ENCODE assay signal across 10 cellular contexts in genomic region chr9:128103589-128103962, GRCh38. TPM values are rescaled to one million over a fixed set of nuclear protein-coding genes. Genes with fewer than 3 reads are reported as not detected.
A peak's percentile ranks its signal among the peaks of the same experiment; 100 is the strongest.
DNase-seq lines count a peak whose midpoint lies in the region; ATAC-seq, FAIRE-seq and TF ChIP-seq lines count a peak whose summit lies in the region.
"Had no signal": no experiment of that assay in that cellular context is flagged by ENCODE, and none has a peak within 500 bp of the region (broad histone marks: within the 10 kb centered on the region; RNA-seq: fewer than 3 reads in every experiment).

No MANE protein-coding gene starts in this region.

- H2AFZ ChIP-seq in parathyroid adenoma (no peak overlapping the region), neural progenitor cell (replicated peaks) (no peak overlapping the region)

- H3K36me3 Mint-ChIP-seq in neural progenitor cell = peaks cover 21% of the 10 kb centered on the region

- no peaks in the 10 kb centered on the region for H3K9me3 ChIP-seq in RWPE2 (ENCODE audit: severe bottlenecking)
- no peaks in the 10 kb centered on the region for H3K9me3 ChIP-seq in parathyroid adenoma (ENCODE audit: control insufficient read depth, low read length)
- H3K9me3 ChIP-seq in neural progenitor cell (ENCODE audit: low read depth) = no peaks in the 10 kb centered on the region

- H3K9me3 Mint-ChIP-seq in neural progenitor cell = no peaks in the 10 kb centered on the region

- peaks cover 26% of the 10 kb centered on the region for H4K20me1 ChIP-seq in neural progenitor cell (ENCODE audit: low read depth)

- no peak overlapping the region for H3K4me3 ChIP-seq in RWPE2 (ENCODE audit: severe bottlenecking)
- H3K4me3 ChIP-seq in bronchial epithelial cell (ENCODE audit: low read depth, low read length) = no peak overlapping the region
- no peak overlapping the region for H3K4me3 ChIP-seq in parathyroid adenoma (ENCODE audit: low read depth, low read length)
- no peak overlapping the region for H3K4me3 ChIP-seq in neural progenitor cell

- H3K36me3 ChIP-seq in RWPE2 (ENCODE audit: low read depth) = peaks cover 56% of the 10 kb centered on the region
- peaks cover 51% of the 10 kb centered on the region for H3K36me3 ChIP-seq in bronchial epithelial cell (ENCODE audit: control insufficient read depth, insufficient read depth, low read length)
- no peaks in the 10 kb centered on the region for H3K36me3 ChIP-seq in parathyroid adenoma (ENCODE audit: control insufficient read depth, insufficient read depth, low read length)
- no peaks in the 10 kb centered on the region for H3K36me3 ChIP-seq in neural progenitor cell

- no peak for DNase-seq in RWPE2 (ENCODE audit: low spot score)
- DNase-seq in bronchial epithelial cell (ENCODE audit: low read depth) = no peak
- DNase-seq in glomerular visceral epithelial cell (ENCODE audit: extremely low spot score) = no peak
- DNase-seq in OCI-M2 (lab: John Stamatoyannopoulos, UW; ENCODE audit: unreplicated experiment) = no peak
- DNase-seq in neural progenitor cell (ENCODE audit: low spot score) = no peak
- DNase-seq in NCI-H524 (lab: John Stamatoyannopoulos, UW) = no peak

- H3K4me2 ChIP-seq in parathyroid adenoma (ENCODE audit: low read length) = peak overlapping the region; percentile 38
- no peak overlapping the region for H3K4me2 ChIP-seq in neural progenitor cell
- H3K4me2 ChIP-seq: KMS-11 had no signal

- peak; percentile 30; the same call in 2 of the 3 replicates for TF ChIP-seq CTCF in GM12872 (IDR thresholded peaks at IDR 0.05; ENCODE audit: insufficient read depth, low read depth, low read length)
- TF ChIP-seq CTCF in RWPE2 (IDR thresholded peaks at IDR 0.05; ENCODE audit: poor library complexity, severe bottlenecking) = peak; percentile 19
- peak; percentile 22 for TF ChIP-seq CTCF in bronchial epithelial cell (IDR thresholded peaks at IDR 0.05; ENCODE audit: insufficient read depth, low read length, severe bottlenecking)
- peak; percentile 20 for TF ChIP-seq CTCF in parathyroid adenoma (IDR thresholded peaks at IDR 0.05)
- TF ChIP-seq CTCF in neural progenitor cell (IDR thresholded peaks at IDR 0.05) = no peak

- peaks cover 10% of the 10 kb centered on the region for H3K4me1 ChIP-seq in RWPE2 (ENCODE audit: insufficient read depth, poor library complexity, severe bottlenecking)
- peaks cover 25% of the 10 kb centered on the region for H3K4me1 ChIP-seq in parathyroid adenoma
- peaks cover 13% of the 10 kb centered on the region for H3K4me1 ChIP-seq in neural progenitor cell

- H3K27ac Mint-ChIP-seq in neural progenitor cell = no peak overlapping the region

- H3K4me1 Mint-ChIP-seq in neural progenitor cell = peaks cover 22% of the 10 kb centered on the region

- H3K79me2 ChIP-seq in parathyroid adenoma = peaks cover 12% of the 10 kb centered on the region
- peaks cover 17% of the 10 kb centered on the region for H3K79me2 ChIP-seq in neural progenitor cell (ENCODE audit: low read depth)

- ATAC-seq in RWPE2 (ENCODE audit: low read depth) = no peak

- H3K27me3 ChIP-seq in RWPE2 (ENCODE audit: insufficient read depth, poor library complexity, severe bottlenecking) (no peaks in the 10 kb centered on the region), bronchial epithelial cell (ENCODE audit: control insufficient read depth, insufficient read depth, low read length) (no peaks in the 10 kb centered on the region), parathyroid adenoma (ENCODE audit: control insufficient read depth, insufficient read depth, low read length) (no peaks in the 10 kb centered on the region), neural progenitor cell (no peaks in the 10 kb centered on the region)

- no peak overlapping the region for H3K4me3 Mint-ChIP-seq in neural progenitor cell

- no peak overlapping the region for H3K9ac ChIP-seq in parathyroid adenoma
- H3K9ac ChIP-seq in neural progenitor cell = no peak overlapping the region
- H3K9ac ChIP-seq: KMS-11 had no signal

- H3K27me3 Mint-ChIP-seq in neural progenitor cell (ENCODE audit: insufficient read depth, low read depth) = peaks cover 4% of the 10 kb centered on the region

- H3K27ac ChIP-seq in RWPE2 (ENCODE audit: poor library complexity, severe bottlenecking) = no peak overlapping the region
- peak overlapping the region; percentile 72 for H3K27ac ChIP-seq in parathyroid adenoma
- no peak overlapping the region for H3K27ac ChIP-seq in neural progenitor cell

- FAIRE-seq in bronchial epithelial cell (lab: Jason Lieb, UNC) = no peak
- FAIRE-seq: urothelium cell line had no signal

- H3F3A ChIP-seq in neural progenitor cell (ENCODE audit: low read depth) = no peaks in the 10 kb centered on the region

RNA-seq across cellular contexts. Expression of gene PTGES2, which starts 24.0 kb away (rescaled TPM):
- total RNA-seq in bronchial epithelial cell = 130 and 137 TPM in 2 replicates
- total RNA-seq in neural progenitor cell (ENCODE audit: low replicate concordance) = 25.7 and 61.2 TPM in 2 replicates

RNA-seq across cellular contexts. Expression of gene SLC25A25, which starts 35.5 kb away (rescaled TPM):
- total RNA-seq in bronchial epithelial cell (12.6 and 17.2 TPM in 2 replicates), neural progenitor cell (ENCODE audit: low replicate concordance) (8.5 and 15.7 TPM in 2 replicates)

RNA-seq across cellular contexts. Expression of gene NAIF1, which starts 36.5 kb away (rescaled TPM):
- total RNA-seq in bronchial epithelial cell = 10.3 and 12.4 TPM in 2 replicates
- 8.4 and 9.5 TPM in 2 replicates for total RNA-seq in neural progenitor cell (ENCODE audit: low replicate concordance)

RNA-seq across cellular contexts. Expression of gene LCN2, which starts 45.7 kb away (rescaled TPM):
- total RNA-seq in bronchial epithelial cell (48.4 and 110 TPM in 2 replicates), neural progenitor cell (ENCODE audit: low replicate concordance) (not detected in 2 replicates)

RNA-seq across cellular contexts. Expression of gene BBLN, which starts 56.5 kb away (rescaled TPM):
- total RNA-seq in bronchial epithelial cell (28.2 and 29.4 TPM in 2 replicates), neural progenitor cell (ENCODE audit: low replicate concordance) (69.4 and 228 TPM in 2 replicates)
